In the genomic region with DNA sequence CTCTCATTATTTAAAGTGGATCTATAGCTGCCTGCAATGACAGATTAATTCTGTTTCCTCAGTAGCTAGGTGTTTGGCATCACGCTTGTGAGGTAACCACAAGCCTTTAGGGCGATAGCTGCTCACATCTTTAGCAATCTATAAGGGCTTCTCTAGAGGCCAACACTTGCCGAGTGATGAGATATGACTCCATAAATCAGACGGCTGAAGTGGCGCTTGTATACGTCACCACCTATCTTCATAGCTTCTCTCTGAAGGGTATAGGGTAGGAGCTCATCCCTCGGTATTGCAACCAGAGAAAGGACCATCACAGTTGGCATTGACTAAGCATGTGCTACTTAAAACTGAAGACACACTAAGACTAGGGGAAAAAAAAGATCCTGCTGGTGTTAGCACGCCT, we compare ENCODE assay signal across 25 cellular contexts.
"Had no signal": no experiment of that assay in that cellular context is flagged by ENCODE, and none has a peak within 500 bp of the region (broad histone marks: within the 10 kb centered on the region; RNA-seq: fewer than 3 reads in every experiment).

No MANE protein-coding gene starts in this region.

- FAIRE-seq: endometrium, kidney, TTC549 had no signal

- H3K27ac Mint-ChIP-seq: activated CD8-positive, alpha-beta T cell treated with anti-CD3 and anti-CD28 coated beads, Interleukin-2, amount 10 ng/mL, durations not matched to agents 7 days and 5 days; activated naive CD8-positive, alpha-beta T cell treated with anti-CD3 and anti-CD28 coated beads, Interleukin-2, amount 50 U/mL, for 24 hours; activated T-helper 1 cell treated with anti-CD3 and anti-CD28 coated beads, Interleukin-12 subunit alpha, Interleukin-12 subunit beta, Interleukin-2, Interleukin-4 antibody, amounts not matched to agents 30 ng/mL and 10 ng/mL and 1 ng/mL, durations not matched to agents 14 hours and 24 hours and 36 hours; dendritic cell treated with granulocyte-macrophage colony-stimulating factor and Interleukin-4, amounts not matched to agents 40 ng/mL and 50 ng/mL, for 4 days; neural progenitor cell; progenitor cell of endocrine pancreas; stimulated activated naive CD8-positive, alpha-beta T cell treated with anti-CD3 and anti-CD28 coated beads, Interleukin-15, Interleukin-2, amounts not matched to agents 100 ng/mL and 50 ng/mL, for 24 hours; T-helper 2 cell treated with Interferon-gamma antibody and Interleukin-4, amounts not matched to agents 5 μg/mL and 100 μg/mL, for 36 hours had no signal

- DNase-seq: activated CD4-positive, alpha-beta T cell treated with anti-CD3 and anti-CD28 coated beads for 1 hour; activated CD4-positive, alpha-beta T cell treated with anti-CD3 and anti-CD28 coated beads, Interleukin-2, amount 50 U/mL, for 1 hour; activated CD8-positive, alpha-beta T cell treated with anti-CD3 and anti-CD28 coated beads, Interleukin-2, amount 10 ng/mL, durations not matched to agents 7 days and 5 days; activated gamma-delta T cell; activated naive CD4-positive, alpha-beta T cell treated with anti-CD3 and anti-CD28 coated beads, Interleukin-2, amount 50 U/mL, for 16 hours; activated naive CD8-positive, alpha-beta T cell treated with anti-CD3 and anti-CD28 coated beads, Interleukin-2, amount 50 U/mL, for 24 hours; effector CD4-positive, alpha-beta T cell; foreskin fibroblast; kidney; naive thymus-derived CD8-positive, alpha-beta T cell; stimulated activated CD4-positive, alpha-beta T cell treated with anti-CD3 and anti-CD28 coated beads, Interleukin-4, amount 100 ng/mL, for 4 hours; substantia nigra; thyroid gland; upper lobe of right lung; WERI-Rb-1 had no signal

- H2AFZ ChIP-seq: neural progenitor cell had no signal

- H3K9ac ChIP-seq: neural progenitor cell had no signal

- H3K27me3 Mint-ChIP-seq: activated naive CD8-positive, alpha-beta T cell treated with anti-CD3 and anti-CD28 coated beads, Interleukin-2, amount 50 U/mL, for 24 hours; dendritic cell treated with granulocyte-macrophage colony-stimulating factor and Interleukin-4, amounts not matched to agents 40 ng/mL and 50 ng/mL, for 4 days; naive thymus-derived CD8-positive, alpha-beta T cell; progenitor cell of endocrine pancreas; stimulated activated naive CD8-positive, alpha-beta T cell treated with anti-CD3 and anti-CD28 coated beads, Interleukin-15, Interleukin-2, amounts not matched to agents 100 ng/mL and 50 ng/mL, for 24 hours had no signal

- H3K4me2 ChIP-seq: neural progenitor cell had no signal

- ATAC-seq: activated CD8-positive, alpha-beta T cell treated with anti-CD3 and anti-CD28 coated beads, Interleukin-2, amount 10 ng/mL, durations not matched to agents 7 days and 5 days; activated naive CD8-positive, alpha-beta T cell treated with anti-CD3 and anti-CD28 coated beads, Interleukin-2, amount 50 U/mL, for 24 hours; naive thymus-derived CD8-positive, alpha-beta T cell; upper lobe of right lung had no signal

- H3K4me1 Mint-ChIP-seq: neural progenitor cell had no signal

- H3K27me3 ChIP-seq: cardiac muscle cell, neural progenitor cell, thyroid gland, upper lobe of right lung had no signal

- H3K27ac ChIP-seq: cardiac muscle cell, neural progenitor cell, thyroid gland, upper lobe of right lung, WERI-Rb-1 had no signal

- H3K4me3 Mint-ChIP-seq: activated CD8-positive, alpha-beta T cell treated with anti-CD3 and anti-CD28 coated beads, Interleukin-2, amount 10 ng/mL, durations not matched to agents 7 days and 5 days; activated naive CD8-positive, alpha-beta T cell treated with anti-CD3 and anti-CD28 coated beads, Interleukin-2, amount 50 U/mL, for 24 hours; activated T-helper 1 cell treated with anti-CD3 and anti-CD28 coated beads, Interleukin-12 subunit alpha, Interleukin-12 subunit beta, Interleukin-2, Interleukin-4 antibody, amounts not matched to agents 30 ng/mL and 10 ng/mL and 1 ng/mL, durations not matched to agents 14 hours and 24 hours and 36 hours; dendritic cell treated with granulocyte-macrophage colony-stimulating factor and Interleukin-4, amounts not matched to agents 40 ng/mL and 50 ng/mL, for 4 days; naive thymus-derived CD8-positive, alpha-beta T cell; neural progenitor cell; stimulated activated naive CD8-positive, alpha-beta T cell treated with anti-CD3 and anti-CD28 coated beads, Interleukin-15, Interleukin-2, amounts not matched to agents 100 ng/mL and 50 ng/mL, for 24 hours; T-helper 2 cell treated with Interferon-gamma antibody and Interleukin-4, amounts not matched to agents 5 μg/mL and 100 μg/mL, for 36 hours had no signal

- H3K4me3 ChIP-seq: cardiac muscle cell, lung, neural progenitor cell, thyroid gland, upper lobe of right lung had no signal

- H3K36me3 ChIP-seq: cardiac muscle cell had no signal

- H3K4me1 ChIP-seq: thyroid gland, upper lobe of right lung had no signal

- H3K9me3 Mint-ChIP-seq: activated naive CD8-positive, alpha-beta T cell treated with anti-CD3 and anti-CD28 coated beads, Interleukin-2, amount 50 U/mL, for 24 hours; activated T-helper 1 cell treated with anti-CD3 and anti-CD28 coated beads, Interleukin-12 subunit alpha, Interleukin-12 subunit beta, Interleukin-2, Interleukin-4 antibody, amounts not matched to agents 30 ng/mL and 10 ng/mL and 1 ng/mL, durations not matched to agents 14 hours and 24 hours and 36 hours; dendritic cell treated with granulocyte-macrophage colony-stimulating factor and Interleukin-4, amounts not matched to agents 40 ng/mL and 50 ng/mL, for 4 days; stimulated activated naive CD8-positive, alpha-beta T cell treated with anti-CD3 and anti-CD28 coated beads, Interleukin-15, Interleukin-2, amounts not matched to agents 100 ng/mL and 50 ng/mL, for 24 hours had no signal

- H3K9me3 ChIP-seq: thyroid gland, upper lobe of right lung had no signal
